ENCODE assay signal across 1 cellular context in genomic region chr6:3231213-3232016, GRCh38.
TF ChIP-seq lines count a peak whose summit lies in the region.

No MANE protein-coding gene starts in this region.

TF ChIP-seq in WTC11, 78 proteins besides CTCF, POLR2A, EP300 and RAD21 (continued from another document):
- TF ChIP-seq AR (CRISPR knock-in tag; IDR thresholded peaks at IDR 0.05) = no peak
- no peak for TF ChIP-seq IRF1 (CRISPR knock-in tag; IDR thresholded peaks at IDR 0.05)
- TF ChIP-seq, protein P1, sequence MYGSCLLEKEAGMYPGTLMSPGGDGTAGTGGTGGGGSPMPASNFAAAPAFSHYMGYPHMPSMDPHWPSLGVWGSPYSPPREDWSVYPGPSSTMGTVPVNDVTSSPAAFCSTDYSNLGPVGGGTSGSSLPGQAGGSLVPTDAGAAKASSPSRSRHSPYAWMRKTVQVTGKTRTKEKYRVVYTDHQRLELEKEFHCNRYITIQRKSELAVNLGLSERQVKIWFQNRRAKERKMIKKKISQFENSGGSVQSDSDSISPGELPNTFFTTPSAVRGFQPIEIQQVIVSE (CRISPR knock-in tag; IDR thresholded peaks at IDR 0.05; ENCODE audit: borderline replicate concordance) = no peak
- TF ChIP-seq MLX (CRISPR knock-in tag; IDR thresholded peaks at IDR 0.05) = no peak
- TF ChIP-seq MYBL2 (CRISPR knock-in tag; IDR thresholded peaks at IDR 0.05) = no peak
- TF ChIP-seq NR2C2 (CRISPR knock-in tag; IDR thresholded peaks at IDR 0.05) = no peak
- TF ChIP-seq, protein P2, sequence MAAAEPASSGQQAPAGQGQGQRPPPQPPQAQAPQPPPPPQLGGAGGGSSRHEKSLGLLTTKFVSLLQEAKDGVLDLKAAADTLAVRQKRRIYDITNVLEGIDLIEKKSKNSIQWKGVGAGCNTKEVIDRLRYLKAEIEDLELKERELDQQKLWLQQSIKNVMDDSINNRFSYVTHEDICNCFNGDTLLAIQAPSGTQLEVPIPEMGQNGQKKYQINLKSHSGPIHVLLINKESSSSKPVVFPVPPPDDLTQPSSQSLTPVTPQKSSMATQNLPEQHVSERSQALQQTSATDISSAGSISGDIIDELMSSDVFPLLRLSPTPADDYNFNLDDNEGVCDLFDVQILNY (CRISPR knock-in tag; IDR thresholded peaks at IDR 0.05) = peak; percentile 49; the same call in 1 of the 2 replicates
- no peak for TF ChIP-seq NFYB (CRISPR knock-in tag; conservative IDR thresholded peaks at IDR 0.05; ENCODE audit: low read depth)
- TF ChIP-seq PREB (CRISPR knock-in tag; IDR thresholded peaks at IDR 0.05; ENCODE audit: borderline replicate concordance) = no peak
- TF ChIP-seq, protein P3, sequence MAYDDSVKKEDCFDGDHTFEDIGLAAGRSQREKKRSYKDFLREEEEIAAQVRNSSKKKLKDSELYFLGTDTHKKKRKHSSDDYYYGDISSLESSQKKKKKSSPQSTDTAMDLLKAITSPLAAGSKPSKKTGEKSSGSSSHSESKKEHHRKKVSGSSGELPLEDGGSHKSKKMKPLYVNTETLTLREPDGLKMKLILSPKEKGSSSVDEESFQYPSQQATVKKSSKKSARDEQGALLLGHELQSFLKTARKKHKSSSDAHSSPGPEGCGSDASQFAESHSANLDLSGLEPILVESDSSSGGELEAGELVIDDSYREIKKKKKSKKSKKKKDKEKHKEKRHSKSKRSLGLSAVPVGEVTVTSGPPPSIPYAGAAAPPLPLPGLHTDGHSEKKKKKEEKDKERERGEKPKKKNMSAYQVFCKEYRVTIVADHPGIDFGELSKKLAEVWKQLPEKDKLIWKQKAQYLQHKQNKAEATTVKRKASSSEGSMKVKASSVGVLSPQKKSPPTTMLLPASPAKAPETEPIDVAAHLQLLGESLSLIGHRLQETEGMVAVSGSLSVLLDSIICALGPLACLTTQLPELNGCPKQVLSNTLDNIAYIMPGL (CRISPR knock-in tag; IDR thresholded peaks at IDR 0.05) = 0 out of 2 replicates have a peak, but pooled peaks have one; percentile 30
- no peak for TF ChIP-seq SP1 (CRISPR knock-in tag; conservative IDR thresholded peaks at IDR 0.05)
- TF ChIP-seq JAZF1 (CRISPR knock-in tag; IDR thresholded peaks at IDR 0.05) = no peak
- no peak for TF ChIP-seq ERG (CRISPR knock-in tag; IDR thresholded peaks at IDR 0.05)
- no peak for TF ChIP-seq PRDM15 (CRISPR knock-in tag; IDR thresholded peaks at IDR 0.05)
- no peak for TF ChIP-seq NFATC4 (CRISPR knock-in tag; IDR thresholded peaks at IDR 0.05)
- peak; percentile 63; the same call in 1 of the 2 replicates for TF ChIP-seq NFE2L1 (CRISPR knock-in tag; IDR thresholded peaks at IDR 0.05)
- no peak for TF ChIP-seq SOX15 (CRISPR knock-in tag; IDR thresholded peaks at IDR 0.05)
- no peak for TF ChIP-seq KAT7 (CRISPR knock-in tag; IDR thresholded peaks at IDR 0.05; ENCODE audit: borderline replicate concordance)
- no peak for TF ChIP-seq ZNF232 (CRISPR knock-in tag; IDR thresholded peaks at IDR 0.05)
- 0 out of 2 replicates have a peak, but pooled peaks have one; percentile 56 for TF ChIP-seq E2F1 (CRISPR knock-in tag; IDR thresholded peaks at IDR 0.05)
- no peak for TF ChIP-seq ZNF138 (CRISPR knock-in tag; conservative IDR thresholded peaks at IDR 0.05)
- TF ChIP-seq TCF7 (CRISPR knock-in tag; IDR thresholded peaks at IDR 0.05; ENCODE audit: low read depth) = no peak
- no peak for TF ChIP-seq ATF1 (CRISPR knock-in tag; IDR thresholded peaks at IDR 0.05)
- TF ChIP-seq EMX1 (CRISPR knock-in tag; IDR thresholded peaks at IDR 0.05) = no peak
- TF ChIP-seq, protein P4, sequence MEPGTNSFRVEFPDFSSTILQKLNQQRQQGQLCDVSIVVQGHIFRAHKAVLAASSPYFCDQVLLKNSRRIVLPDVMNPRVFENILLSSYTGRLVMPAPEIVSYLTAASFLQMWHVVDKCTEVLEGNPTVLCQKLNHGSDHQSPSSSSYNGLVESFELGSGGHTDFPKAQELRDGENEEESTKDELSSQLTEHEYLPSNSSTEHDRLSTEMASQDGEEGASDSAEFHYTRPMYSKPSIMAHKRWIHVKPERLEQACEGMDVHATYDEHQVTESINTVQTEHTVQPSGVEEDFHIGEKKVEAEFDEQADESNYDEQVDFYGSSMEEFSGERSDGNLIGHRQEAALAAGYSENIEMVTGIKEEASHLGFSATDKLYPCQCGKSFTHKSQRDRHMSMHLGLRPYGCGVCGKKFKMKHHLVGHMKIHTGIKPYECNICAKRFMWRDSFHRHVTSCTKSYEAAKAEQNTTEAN (CRISPR knock-in tag; IDR thresholded peaks at IDR 0.05) = peak; percentile 81; the same call in 1 of the 2 replicates
- TF ChIP-seq, protein P5, sequence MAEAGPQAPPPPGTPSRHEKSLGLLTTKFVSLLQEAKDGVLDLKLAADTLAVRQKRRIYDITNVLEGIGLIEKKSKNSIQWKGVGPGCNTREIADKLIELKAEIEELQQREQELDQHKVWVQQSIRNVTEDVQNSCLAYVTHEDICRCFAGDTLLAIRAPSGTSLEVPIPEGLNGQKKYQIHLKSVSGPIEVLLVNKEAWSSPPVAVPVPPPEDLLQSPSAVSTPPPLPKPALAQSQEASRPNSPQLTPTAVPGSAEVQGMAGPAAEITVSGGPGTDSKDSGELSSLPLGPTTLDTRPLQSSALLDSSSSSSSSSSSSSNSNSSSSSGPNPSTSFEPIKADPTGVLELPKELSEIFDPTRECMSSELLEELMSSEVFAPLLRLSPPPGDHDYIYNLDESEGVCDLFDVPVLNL (CRISPR knock-in tag; IDR thresholded peaks at IDR 0.05; ENCODE audit: borderline replicate concordance, low read depth) = no peak
- no peak for TF ChIP-seq ZSCAN18 (CRISPR knock-in tag; IDR thresholded peaks at IDR 0.05)
- TF ChIP-seq SMAD3 (CRISPR knock-in tag; IDR thresholded peaks at IDR 0.05; ENCODE audit: borderline replicate concordance) = no peak
